9 cellular contexts compared by ENCODE assay signal in genomic region chr9:21591221-21592062, GRCh38.
DNase-seq lines count a peak whose midpoint lies in the region; ATAC-seq and TF ChIP-seq lines count a peak whose summit lies in the region.
"Had no signal": no experiment of that assay in that cellular context is flagged by ENCODE, and none has a peak within 500 bp of the region (broad histone marks: within the 10 kb centered on the region; RNA-seq: fewer than 3 reads in every experiment).

No MANE protein-coding gene starts in this region.

- TF ChIP-seq CTCF in OCI-LY7 (conservative IDR thresholded peaks at IDR 0.05; ENCODE audit: low read length) = no peak

- peak; percentile 82 for ATAC-seq in GM21825 (IDR thresholded peaks at IDR 0.05; ENCODE audit: unreplicated experiment)
- ATAC-seq in activated naive CD8-positive, alpha-beta T cell treated with anti-CD3 and anti-CD28 coated beads, Interleukin-2, amount 50 U/mL, for 24 hours = peak; percentile 100

- H3K27me3 ChIP-seq in ACC112 (ENCODE audit: insufficient read depth, low read length) = no peaks in the 10 kb centered on the region

- H3K27ac ChIP-seq in ACC112 (ENCODE audit: low read depth, low read length) = peak overlapping the region; percentile 96
- no peak overlapping the region for H3K27ac ChIP-seq in OCI-LY7 (ENCODE audit: low read depth, low read length, poor library complexity, severe bottlenecking)

- no peaks in the 10 kb centered on the region for H4K20me1 ChIP-seq in OCI-LY7 (ENCODE audit: insufficient read depth, low read length)

- no peaks in the 10 kb centered on the region for H3K27me3 Mint-ChIP-seq in activated naive CD8-positive, alpha-beta T cell treated with anti-CD3 and anti-CD28 coated beads, Interleukin-2, amount 50 U/mL, for 24 hours

- H3K4me3 Mint-ChIP-seq in activated naive CD8-positive, alpha-beta T cell treated with anti-CD3 and anti-CD28 coated beads, Interleukin-2, amount 50 U/mL, for 24 hours = peak overlapping the region; percentile 16

- H3K4me1 Mint-ChIP-seq in activated naive CD8-positive, alpha-beta T cell treated with anti-CD3 and anti-CD28 coated beads, Interleukin-2, amount 50 U/mL, for 24 hours = peaks cover 35% of the 10 kb centered on the region

- no peaks in the 10 kb centered on the region for H3K36me3 Mint-ChIP-seq in activated naive CD8-positive, alpha-beta T cell treated with anti-CD3 and anti-CD28 coated beads, Interleukin-2, amount 50 U/mL, for 24 hours (ENCODE audit: low read depth)

- peak overlapping the region; percentile 80 for H3K4me3 ChIP-seq in ACC112 (ENCODE audit: low read depth, low read length)
- H3K4me3 ChIP-seq in OCI-LY7 (ENCODE audit: low read depth, low read length, poor library complexity, severe bottlenecking) = no peak overlapping the region

- peaks cover 54% of the 10 kb centered on the region for H3K4me1 ChIP-seq in ACC112 (ENCODE audit: control insufficient read depth, insufficient read depth, low read length, unreplicated experiment)
- H3K4me1 ChIP-seq in OCI-LY7 (ENCODE audit: insufficient read depth, low read length, poor library complexity, severe bottlenecking) = no peaks in the 10 kb centered on the region

- no peak overlapping the region for H3K4me2 ChIP-seq in OCI-LY7 (ENCODE audit: low read length)

- peak overlapping the region; percentile 73 for H3K27ac Mint-ChIP-seq in activated naive CD8-positive, alpha-beta T cell treated with anti-CD3 and anti-CD28 coated beads, Interleukin-2, amount 50 U/mL, for 24 hours

- no peaks in the 10 kb centered on the region for H3K9me3 ChIP-seq in OCI-LY7 (ENCODE audit: low read length)

- H3K36me3 ChIP-seq in ACC112 (ENCODE audit: insufficient read depth, low read length) (peaks cover 6% of the 10 kb centered on the region; the same call in 1 of the 2 replicates), OCI-LY7 (ENCODE audit: insufficient read depth, low read length) (no peaks in the 10 kb centered on the region)

- H3K9me2 ChIP-seq in OCI-LY7 (ENCODE audit: insufficient read depth, low read length) = no peaks in the 10 kb centered on the region

- DNase-seq in RKO (ENCODE audit: low spot score) (peak; percentile 100), iris pigment epithelial cell (ENCODE audit: low read depth) (peak; percentile 100), NCI-H1092 treated with DMSO at 0.1 percent for 48 hours (lab: John Stamatoyannopoulos, UW) (no peak), OCI-LY7 (ENCODE audit: low spot score) (no peak)
- DNase-seq in activated naive CD8-positive, alpha-beta T cell treated with anti-CD3 and anti-CD28 coated beads, Interleukin-2, amount 50 U/mL, for 24 hours = peak; percentile 60
- peak; percentile 37 to 56 (median 41) for DNase-seq in stimulated activated CD4-positive, alpha-beta T cell treated with anti-CD3 and anti-CD28 coated beads, TNF-alpha, amount 100 ng/mL, for 48 hours (ENCODE audit: low read depth in 3 of 3)
- DNase-seq: DND-41 had no signal

- intact Hi-C loops in OCI-LY7 (cut with micrococcal nuclease; ENCODE audit: unreplicated experiment) = no loop called here

- H2AFZ ChIP-seq in ACC112 (ENCODE audit: low read length, unreplicated experiment) (peak overlapping the region; percentile 8), OCI-LY7 (ENCODE audit: low read length) (no peak overlapping the region)

- no TSS peak for BruUV-seq in OCI-LY7 (replicated peaks; lab: Mats Ljungman, UMichigan)

- CTCF ChIA-PET in OCI-LY7 (lab: Charles Lee; ENCODE audit: unreplicated experiment) = no interaction called here

- H3K79me2 ChIP-seq in ACC112 (ENCODE audit: control insufficient read depth, insufficient read depth, low read length, unreplicated experiment) (peaks cover 46% of the 10 kb centered on the region), OCI-LY7 (ENCODE audit: insufficient read depth, low read depth, low read length) (no peaks in the 10 kb centered on the region)

- POLR2A ChIA-PET in OCI-LY7 (lab: Charles Lee) = no interaction called here

- H3K9me3 Mint-ChIP-seq in activated naive CD8-positive, alpha-beta T cell treated with anti-CD3 and anti-CD28 coated beads, Interleukin-2, amount 50 U/mL, for 24 hours = peaks cover 3% of the 10 kb centered on the region

Comparison
In these comparisons a context has a peak if more than half of its experiments do, and no peak if none do; other contexts are left out.
1. DNase-seq: peak in RKO (single experiment), activated naive CD8-positive, alpha-beta T cell treated with anti-CD3 and anti-CD28 coated beads, Interleukin-2, amount 50 U/mL, for 24 hours (single experiment), iris pigment epithelial cell (single experiment) and stimulated activated CD4-positive, alpha-beta T cell treated with anti-CD3 and anti-CD28 coated beads, TNF-alpha, amount 100 ng/mL, for 48 hours (3 of 3); none in NCI-H1092 treated with DMSO at 0.1 percent for 48 hours (single experiment) and OCI-LY7 (single experiment).